1 cellular context compared by ENCODE assay signal in genomic region chr13:100088282-100088647, GRCh38.
TF ChIP-seq lines count a peak whose summit lies in the region.

No MANE protein-coding gene starts in this region.

TF ChIP-seq in HepG2, 621 proteins besides CTCF, POLR2A, EP300 and RAD21 (continued from another document):
- TF ChIP-seq ZNF770 (CRISPR knock-in tag; IDR thresholded peaks at IDR 0.05), result peak; percentile 97
- TF ChIP-seq GZF1 (CRISPR knock-in tag; IDR thresholded peaks at IDR 0.05), result no peak
- TF ChIP-seq TCF7L2 (IDR thresholded peaks at IDR 0.05; ENCODE audit: low read depth, low read length), result no peak
- 0 out of 2 replicates have a peak, but pooled peaks have one; percentile 30 for TF ChIP-seq TARDBP (CRISPR knock-in tag; IDR thresholded peaks at IDR 0.05)
- 0 out of 2 replicates have a peak, but pooled peaks have one; percentile 18 for TF ChIP-seq TEF (CRISPR knock-in tag; IDR thresholded peaks at IDR 0.05)
- TF ChIP-seq ZMAT5 (CRISPR knock-in tag; IDR thresholded peaks at IDR 0.05; ENCODE audit: borderline replicate concordance, low read depth), result no peak
- no peak for TF ChIP-seq BCL3 (CRISPR knock-in tag; IDR thresholded peaks at IDR 0.05)
- TF ChIP-seq ZNF317 (CRISPR knock-in tag; IDR thresholded peaks at IDR 0.05), result no peak
- TF ChIP-seq KDM3A (CRISPR knock-in tag; IDR thresholded peaks at IDR 0.05; ENCODE audit: low read depth), result no peak
- no peak for TF ChIP-seq ZNF552 (CRISPR knock-in tag; IDR thresholded peaks at IDR 0.05; ENCODE audit: borderline replicate concordance)
- no peak for TF ChIP-seq DZIP1 (CRISPR knock-in tag; IDR thresholded peaks at IDR 0.05)
- TF ChIP-seq IKZF5 (CRISPR knock-in tag; IDR thresholded peaks at IDR 0.05), result no peak
- no peak for TF ChIP-seq ZFP90 (CRISPR knock-in tag; IDR thresholded peaks at IDR 0.05; ENCODE audit: borderline replicate concordance)
- TF ChIP-seq ZBTB8A (CRISPR knock-in tag; IDR thresholded peaks at IDR 0.05; ENCODE audit: borderline replicate concordance, low read depth), result no peak
- 0 out of 2 replicates have a peak, but pooled peaks have one; percentile 31 for TF ChIP-seq CHD4 (IDR thresholded peaks at IDR 0.05; ENCODE audit: borderline replicate concordance, low read length)
- no peak for TF ChIP-seq RELA (CRISPR knock-in tag; IDR thresholded peaks at IDR 0.05)
- TF ChIP-seq ZNF7 (CRISPR knock-in tag; IDR thresholded peaks at IDR 0.05), result 0 out of 2 replicates have a peak, but pooled peaks have one; percentile 9
- TF ChIP-seq RBFOX2 (IDR thresholded peaks at IDR 0.05; ENCODE audit: low read depth, low read length), result no peak
- no peak for TF ChIP-seq TCF7 (IDR thresholded peaks at IDR 0.05; ENCODE audit: low read depth)
- no peak for TF ChIP-seq KMT2B (CRISPR knock-in tag; IDR thresholded peaks at IDR 0.05)
- TF ChIP-seq ZNF280D (CRISPR knock-in tag; IDR thresholded peaks at IDR 0.05), result no peak
- TF ChIP-seq ZNF33B (CRISPR knock-in tag; IDR thresholded peaks at IDR 0.05), result no peak
- TF ChIP-seq ELF4 (CRISPR knock-in tag; IDR thresholded peaks at IDR 0.05; ENCODE audit: borderline replicate concordance), result 0 out of 2 replicates have a peak, but pooled peaks have one; percentile 3
- TF ChIP-seq KLF6 (CRISPR knock-in tag; IDR thresholded peaks at IDR 0.05), result no peak
- TF ChIP-seq ZNF773 (CRISPR knock-in tag; IDR thresholded peaks at IDR 0.05; ENCODE audit: borderline replicate concordance), result 0 out of 2 replicates have a peak, but pooled peaks have one; percentile 9
- no peak for TF ChIP-seq ZNF280B (CRISPR knock-in tag; IDR thresholded peaks at IDR 0.05; ENCODE audit: borderline replicate concordance)
- no peak for TF ChIP-seq NAIF1 (CRISPR knock-in tag; IDR thresholded peaks at IDR 0.05; ENCODE audit: borderline replicate concordance)
- no peak for TF ChIP-seq SNAPC2 (CRISPR knock-in tag; IDR thresholded peaks at IDR 0.05)
- no peak for TF ChIP-seq PHF21A (CRISPR knock-in tag; IDR thresholded peaks at IDR 0.05)
- no peak for TF ChIP-seq SMAD3 (CRISPR knock-in tag; IDR thresholded peaks at IDR 0.05)
- no peak for TF ChIP-seq ZNF333 (CRISPR knock-in tag; IDR thresholded peaks at IDR 0.05; ENCODE audit: borderline replicate concordance)
